Comparison of ENCODE assay signal across 11 cellular contexts in genomic region chr4:7861440-7861881, GRCh38.
DNase-seq lines count a peak whose midpoint lies in the region; FAIRE-seq and TF ChIP-seq lines count a peak whose summit lies in the region.
"Had no signal": no experiment of that assay in that cellular context is flagged by ENCODE, and none has a peak within 500 bp of the region (broad histone marks: within the 10 kb centered on the region; RNA-seq: fewer than 3 reads in every experiment).

No MANE protein-coding gene starts in this region.

- no peak for TF ChIP-seq POLR2A in GM12891 (IDR thresholded peaks at IDR 0.05; ENCODE audit: low read depth, low read length)

- no peak overlapping the region for H2BK15ac ChIP-seq in mesenchymal stem cell (ENCODE audit: low read depth, poor library complexity, severe bottlenecking)

- peak overlapping the region; percentile 23 for H3K4me2 ChIP-seq in mesenchymal stem cell (ENCODE audit: low read length, poor library complexity, severe bottlenecking)

- 34% methylated on average over 6 of the region's 6 CpGs for WGBS in mesenchymal stem cell

- no peak overlapping the region for H3K23ac ChIP-seq in mesenchymal stem cell (ENCODE audit: low read length in 2 of 2)

- no peak overlapping the region for H2BK120ac ChIP-seq in mesenchymal stem cell (ENCODE audit: low read depth, low read length)

- peak overlapping the region in 1 of 2 experiments; percentile 80 for H3K18ac ChIP-seq in mesenchymal stem cell (ENCODE audit: low read depth in 1 of 2, low read length in 2 of 2)

- peak overlapping the region; percentile 99 for H2AK5ac ChIP-seq in mesenchymal stem cell (ENCODE audit: low read length, severe bottlenecking)

- H4K91ac ChIP-seq in mesenchymal stem cell (ENCODE audit: low read length) = no peak overlapping the region

- H3K14ac ChIP-seq in mesenchymal stem cell (ENCODE audit: low read length in 2 of 2) = no peak overlapping the region

- H3K4me1 ChIP-seq in mesenchymal stem cell (ENCODE audit: control insufficient read depth, insufficient read depth, low read depth, low read length) = peaks cover 23% of the 10 kb centered on the region

- no peak overlapping the region for H4K8ac ChIP-seq in mesenchymal stem cell (ENCODE audit: low read length)

- H3K9ac ChIP-seq in mesenchymal stem cell (ENCODE audit: low read length) = peak overlapping the region; percentile 77

- H3K79me1 ChIP-seq in mesenchymal stem cell (replicated peaks; ENCODE audit: low read length, poor library complexity, severe bottlenecking) = peaks cover 21% of the 10 kb centered on the region

- peak overlapping the region; percentile 97 for H2BK5ac ChIP-seq in mesenchymal stem cell (ENCODE audit: low read depth, low read length, poor library complexity, severe bottlenecking)

- H3K4ac ChIP-seq in mesenchymal stem cell (ENCODE audit: low read depth in 1 of 2, low read length in 2 of 2) = peak overlapping the region; percentile 4 to 5

- peaks cover 19 to 20% of the 10 kb centered on the region in 2 experiments for H3K36me3 ChIP-seq in mesenchymal stem cell (ENCODE audit: control insufficient read depth in 1 of 2, insufficient read depth in 2 of 2, low read depth in 1 of 2, low read length in 2 of 2)
- H3K36me3 ChIP-seq: gastrocnemius medialis had no signal

- H2BK12ac ChIP-seq in mesenchymal stem cell (ENCODE audit: low read length in 2 of 2) = no peak overlapping the region

- no peak for FAIRE-seq in GM12891 (lab: Jason Lieb, UNC)

- no peak overlapping the region for H3K4me3 ChIP-seq in AG10803 (ENCODE audit: low read length)
- H3K4me3 ChIP-seq in mesenchymal stem cell (ENCODE audit: insufficient read depth in 1 of 2, low read depth in 1 of 2, low read length in 2 of 2) = peak overlapping the region in 1 of 2 experiments; percentile 29
- H3K4me3 ChIP-seq: gastrocnemius medialis had no signal

- peak; percentile 98 for DNase-seq in AG10803 (ENCODE audit: low read depth)
- DNase-seq in M059J (ENCODE audit: low read depth) = peak; percentile 93
- DNase-seq in epithelial cell of prostate (ENCODE audit: low read depth, low spot score) = no peak
- peak; percentile 65 for DNase-seq in mesenchymal stem cell
- no peak for DNase-seq in GM12891 (ENCODE audit: insufficient read length, low spot score)
- no peak for DNase-seq in medulla oblongata (ENCODE audit: extremely low spot score)
- no peak for DNase-seq in activated T-cell treated with anti-CD3 and anti-CD28 coated beads, Interleukin-2, amount 50 U/mL, for 48 hours
- no peak for DNase-seq in NCI-H345 treated with DMSO at 0.1 percent for 48 hours (lab: John Stamatoyannopoulos, UW; ENCODE audit: unreplicated experiment)
- DNase-seq: activated T-cell treated with anti-CD3 and anti-CD28 coated beads, Interleukin-2, amount 50 U/mL, for 1 hour; gastrocnemius medialis; NCI-H1436 treated with DMSO at 0.1 percent for 48 hours had no signal

- TF ChIP-seq CTCF in AG10803 (conservative IDR thresholded peaks at IDR 0.05; ENCODE audit: low read length) = 0 out of 2 replicates have a peak, but pooled peaks have one; percentile 13

- H2AFZ ChIP-seq in mesenchymal stem cell (ENCODE audit: low read depth, low read length) = no peak overlapping the region

- H3K9me3 ChIP-seq in mesenchymal stem cell (ENCODE audit: control insufficient read depth, low read length) = no peaks in the 10 kb centered on the region
- H3K9me3 ChIP-seq: gastrocnemius medialis had no signal

- H3K27me3 ChIP-seq in mesenchymal stem cell (ENCODE audit: control insufficient read depth in 1 of 2, insufficient read depth in 1 of 2, low read length in 2 of 2) = no peaks in the 10 kb centered on the region
- H3K27me3 ChIP-seq: gastrocnemius medialis had no signal

- H3K27ac ChIP-seq in epithelial cell of prostate = peak overlapping the region; percentile 88
- H3K27ac ChIP-seq in mesenchymal stem cell (ENCODE audit: low read length, poor library complexity, severe bottlenecking) = peak overlapping the region; percentile 91
- H3K27ac ChIP-seq: gastrocnemius medialis had no signal

TF ChIP-seq in GM12891, 5 proteins besides CTCF, POLR2A, EP300 and RAD21:
- TF ChIP-seq SPI1 (IDR thresholded peaks at IDR 0.05; ENCODE audit: low read depth, low read length) = no peak
- TF ChIP-seq POLR2AphosphoS5 (IDR thresholded peaks at IDR 0.05; ENCODE audit: low read depth, low read length) = no peak
- no peak for TF ChIP-seq POU2F2 (IDR thresholded peaks at IDR 0.05; ENCODE audit: low read depth, low read length)

Comparison
In these comparisons a context has a peak if more than half of its experiments do, and no peak if none do; other contexts are left out.
1. DNase-seq: peak in AG10803 (single experiment), M059J (single experiment) and mesenchymal stem cell (single experiment); none in epithelial cell of prostate (single experiment), GM12891 (single experiment), medulla oblongata (single experiment), activated T-cell treated with anti-CD3 and anti-CD28 coated beads, Interleukin-2, amount 50 U/mL, for 48 hours (0 of 2) and NCI-H345 treated with DMSO at 0.1 percent for 48 hours (single experiment).